Comparison of ENCODE assay signal across 1 cellular context in genomic region chr6:44044154-44044539, GRCh38.
TF ChIP-seq lines count a peak whose summit lies in the region.

No MANE protein-coding gene starts in this region.

TF ChIP-seq in K562, 482 proteins besides CTCF, POLR2A, EP300 and RAD21 (continued from another document):
- TF ChIP-seq ZNF639 (CRISPR knock-in tag; conservative IDR thresholded peaks at IDR 0.05 in 1 of 2, IDR thresholded peaks at IDR 0.05 in 1 of 2) (peak in 1 of 2 experiments; percentile 41; a peak in 1 of 4 replicates), ESRRB (CRISPR knock-in tag; IDR thresholded peaks at IDR 0.05; ENCODE audit: borderline replicate concordance) (no peak), ZNF395 (CRISPR knock-in tag; IDR thresholded peaks at IDR 0.05) (0 out of 2 replicates have a peak, but pooled peaks have one; percentile 32), BCOR (IDR thresholded peaks at IDR 0.05) (no peak), SP1 (CRISPR knock-in tag; IDR thresholded peaks at IDR 0.05) (0 out of 2 replicates have a peak, but pooled peaks have one; percentile 7), HNRNPUL1 (IDR thresholded peaks at IDR 0.05; ENCODE audit: low read length) (no peak), HBP1 (CRISPR knock-in tag; IDR thresholded peaks at IDR 0.05) (no peak), YBX1 (IDR thresholded peaks at IDR 0.05) (no peak), PKNOX1 (IDR thresholded peaks at IDR 0.05) (peak; percentile 24; the same call in 1 of the 2 replicates), ZNF76 (CRISPR knock-in tag; IDR thresholded peaks at IDR 0.05; ENCODE audit: borderline replicate concordance) (no peak), PHF21A (IDR thresholded peaks at IDR 0.05; ENCODE audit: borderline replicate concordance, low read depth) (no peak), TAF7 (tag; IDR thresholded peaks at IDR 0.05) (no peak), SRF (CRISPR knock-in tag; IDR thresholded peaks at IDR 0.05) (no peak), ZBTB1 (CRISPR knock-in tag; IDR thresholded peaks at IDR 0.05; ENCODE audit: borderline replicate concordance, low read depth) (no peak), TCF3 (CRISPR knock-in tag; IDR thresholded peaks at IDR 0.05) (0 out of 2 replicates have a peak, but pooled peaks have one; percentile 9), ZBTB12 (CRISPR knock-in tag; IDR thresholded peaks at IDR 0.05) (no peak), GABPB2 (CRISPR knock-in tag; conservative IDR thresholded peaks at IDR 0.05) (no peak), RBM15 (IDR thresholded peaks at IDR 0.05; ENCODE audit: insufficient read depth, low read length) (no peak), ATF7 (IDR thresholded peaks at IDR 0.05) (no peak), HDGF (IDR thresholded peaks at IDR 0.05) (peak; percentile 31; the same call in 1 of the 2 replicates), ZNF224 (CRISPR knock-in tag; IDR thresholded peaks at IDR 0.05) (no peak), TOE1 (IDR thresholded peaks at IDR 0.05; ENCODE audit: borderline replicate concordance) (0 out of 2 replicates have a peak, but pooled peaks have one; percentile 27), TOE1 (CRISPR knock-in tag; IDR thresholded peaks at IDR 0.05; ENCODE audit: borderline replicate concordance, low read depth) (no peak)
